In the genomic region with DNA sequence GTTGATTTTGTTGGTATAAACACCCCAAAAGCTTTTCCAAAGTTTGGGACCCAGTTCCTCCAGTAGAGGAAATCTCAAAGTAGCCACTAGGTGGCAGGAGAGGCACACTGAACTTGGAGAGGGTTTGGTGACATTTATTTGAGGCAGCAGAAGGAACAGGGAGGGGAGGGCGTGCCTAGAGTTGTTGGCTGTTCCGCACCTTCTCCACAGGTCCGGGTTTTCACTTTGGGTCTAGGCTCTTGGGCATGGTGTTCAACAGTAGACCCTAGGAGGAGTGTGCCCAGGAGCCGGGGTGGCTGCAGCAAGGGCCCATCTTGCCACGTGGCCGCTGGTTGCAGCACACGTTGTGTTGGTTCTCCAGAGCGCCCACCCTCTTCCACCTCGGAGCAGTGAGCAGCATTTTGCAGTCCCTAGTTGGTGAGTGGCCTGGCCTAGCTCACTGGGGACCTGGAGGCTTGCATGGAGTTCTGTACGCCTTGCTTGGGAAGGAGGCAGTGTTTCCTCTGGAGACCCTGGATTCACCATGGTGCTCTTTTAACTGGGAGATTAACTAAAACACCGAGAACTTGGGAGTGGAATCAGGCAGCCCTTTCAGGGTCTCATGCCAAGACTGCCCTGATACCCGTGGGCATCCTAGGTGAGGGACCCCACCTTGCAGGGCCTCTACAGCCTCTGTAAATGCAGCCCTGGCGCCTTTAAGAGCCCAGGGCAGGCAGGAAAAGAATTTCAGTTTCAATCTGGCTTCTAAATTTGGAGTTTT, we compare ENCODE assay signal across 8 cellular contexts. TPM values are rescaled to one million over a fixed set of nuclear protein-coding genes. Genes with fewer than 3 reads are reported as not detected.
DNase-seq lines count a peak whose midpoint lies in the region; ATAC-seq and TF ChIP-seq lines count a peak whose summit lies in the region.

No MANE protein-coding gene starts in this region.

- H3K4me3 ChIP-seq in IMR-90 (ENCODE audit: insufficient read depth, low read depth, low read length), result peak overlapping the region; percentile 2; the same call in 1 of the 2 replicates
- H3K4me3 ChIP-seq in OCI-LY7 (ENCODE audit: low read depth, low read length, poor library complexity, severe bottlenecking), result peak overlapping the region; percentile 64
- H3K4me3 ChIP-seq in esophagus (ENCODE audit: low read depth in 1 of 2, low read length in 2 of 2), result peak overlapping the region; percentile 40 to 44
- peak overlapping the region; percentile 62 to 66 for H3K4me3 ChIP-seq in mucosa of rectum (ENCODE audit: low read length in 2 of 2)

- H3K27ac ChIP-seq in IMR-90 (ENCODE audit: insufficient read depth, low read length) (peak overlapping the region; percentile 91), OCI-LY7 (ENCODE audit: low read depth, low read length, poor library complexity, severe bottlenecking) (peak overlapping the region; percentile 91), esophagus (ENCODE audit: low read depth in 2 of 2, low read length in 1 of 2) (peak overlapping the region; percentile 99 to 100), mucosa of rectum (ENCODE audit: low read depth in 2 of 2, low read length in 2 of 2) (peak overlapping the region; percentile 99)

- H2BK20ac ChIP-seq in IMR-90 (ENCODE audit: low read depth, low read length), result peak overlapping the region; percentile 100

- BruUV-seq in IMR-90 (replicated peaks; lab: Mats Ljungman, UMichigan) (no TSS peak), OCI-LY7 (replicated peaks; lab: Mats Ljungman, UMichigan) (no TSS peak)

- peaks cover 5 to 34% of the 10 kb centered on the region in 2 experiments; a peak in 3 of 4 replicates for H3K79me1 ChIP-seq in IMR-90 (ENCODE audit: low read depth in 1 of 2, low read length in 2 of 2)

- peak overlapping the region; percentile 98 for H2BK5ac ChIP-seq in IMR-90 (ENCODE audit: low read depth, low read length, poor library complexity, severe bottlenecking)

- peak overlapping the region; percentile 88 for H2AFZ ChIP-seq in IMR-90 (replicated peaks; ENCODE audit: low read length, poor library complexity)
- peak overlapping the region; percentile 36; the same call in 1 of the 2 replicates for H2AFZ ChIP-seq in OCI-LY7 (ENCODE audit: low read length)

- H4K20me1 ChIP-seq in IMR-90 (ENCODE audit: insufficient read depth, low read length) (no peaks in the 10 kb centered on the region; the same call in 1 of the 2 replicates), OCI-LY7 (ENCODE audit: insufficient read depth, low read length) (no peaks in the 10 kb centered on the region)

- intact Hi-C loops in IMR-90 (cut with micrococcal nuclease), result loop anchor here (1.0 to 5.0 kb wide), 4 partner anchors 195 to 643 kb away; no protein-coding TSS in a partner anchor
- intact Hi-C loops in OCI-LY7 (cut with micrococcal nuclease; ENCODE audit: unreplicated experiment), result loop anchor here (1.0 kb wide), 2 partner anchors 35 to 472 kb away; no protein-coding TSS in a partner anchor

- H2BK15ac ChIP-seq in IMR-90 (ENCODE audit: low read depth, low read length), result peak overlapping the region; percentile 92

- peak overlapping the region; percentile 100 for H3K14ac ChIP-seq in IMR-90 (replicated peaks; ENCODE audit: low read depth, low read length)

- peak overlapping the region; percentile 94 for H4K5ac ChIP-seq in IMR-90 (ENCODE audit: low read depth, low read length)

- ATAC-seq in GM18517 (IDR thresholded peaks at IDR 0.05; ENCODE audit: unreplicated experiment) (peak; percentile 50), IMR-90 (ENCODE audit: low read depth) (peak; percentile 50)

- H3K79me2 ChIP-seq in OCI-LY7 (ENCODE audit: insufficient read depth, low read depth, low read length), result no peaks in the 10 kb centered on the region; the same call in 1 of the 2 replicates

- POLR2A ChIA-PET in IMR-90 (lab: Charles Lee; ENCODE audit: unreplicated experiment) (interaction anchor here (0.5 to 2.6 kb wide), 13 partner anchors 8 to 486 kb away, joined by 3 to 17 read pairs (median 4); partner anchors contain the start of gene IER5L), OCI-LY7 (lab: Charles Lee) (interaction anchor here (0.5 to 2.0 kb wide), 4 partner anchors 9 to 453 kb away, joined by 3 to 7 read pairs (median 4); no protein-coding TSS in a partner anchor)

- dilution Hi-C loops in IMR-90 (cut with HindIII; ENCODE audit: low sequenced_read_pairs, unreplicated experiment), result no loop called here

- peak overlapping the region; percentile 100 for H2AK5ac ChIP-seq in IMR-90 (ENCODE audit: low read depth, low read length)

- H3K9me2 ChIP-seq in OCI-LY7 (ENCODE audit: insufficient read depth, low read length), result no peaks in the 10 kb centered on the region

- peak; percentile 93 for TF ChIP-seq CTCF in IMR-90 (conservative IDR thresholded peaks at IDR 0.05; ENCODE audit: low read depth, low read length)
- peak; percentile 97 for TF ChIP-seq CTCF in OCI-LY7 (conservative IDR thresholded peaks at IDR 0.05; ENCODE audit: low read length)

- H3K9me3 ChIP-seq in IMR-90 (ENCODE audit: control insufficient read depth, insufficient read depth, low read length), result no peaks in the 10 kb centered on the region
- no peaks in the 10 kb centered on the region for H3K9me3 ChIP-seq in OCI-LY7 (ENCODE audit: low read length)
- H3K9me3 ChIP-seq in esophagus (ENCODE audit: control insufficient read depth in 2 of 2, insufficient read depth in 1 of 2, low read depth in 1 of 2, low read length in 1 of 2), result no peaks in the 10 kb centered on the region
- no peaks in the 10 kb centered on the region for H3K9me3 ChIP-seq in mucosa of rectum (ENCODE audit: control insufficient read depth in 2 of 2, low read length in 2 of 2)

- TF ChIP-seq RAD21 in IMR-90 (IDR thresholded peaks at IDR 0.05; ENCODE audit: low read length), result peak; percentile 94

- WGBS in IMR-90 (ENCODE audit: extremely low coverage in 2 of 2, insufficient read length in 1 of 2), 2 experiments, result 3% methylated on average over 10 of the region's 13 CpGs; no CpG with 5 or more reads in 1 of the 2 experiments
- WGBS in esophagus, 2 donors, result 2% methylated on average over 13 of the region's 13 CpGs

- peak overlapping the region; percentile 100 for H3K23ac ChIP-seq in IMR-90 (ENCODE audit: low read depth, low read length)

- H4K8ac ChIP-seq in IMR-90 (ENCODE audit: low read depth in 2 of 2, low read length in 2 of 2), result peak overlapping the region; percentile 89 to 99

- H3K9ac ChIP-seq in IMR-90 (ENCODE audit: low read depth, low read length), result peak overlapping the region; percentile 84
- H3K9ac ChIP-seq in mucosa of rectum (ENCODE audit: low read depth in 1 of 2, low read length in 2 of 2), result peak overlapping the region; percentile 86 to 98

- DNase-seq in A172 (ENCODE audit: low spot score), result peak; percentile 92
- peak; percentile 84 for DNase-seq in IMR-90
- peak; percentile 87 for DNase-seq in OCI-LY7 (ENCODE audit: low spot score)
- DNase-seq in activated T-cell treated with anti-CD3 and anti-CD28 coated beads for 24 hours (ENCODE audit: low read depth), result peak; percentile 72
- peak; percentile 82 for DNase-seq in stimulated activated CD8-positive, alpha-beta memory T cell treated with anti-CD3 and anti-CD28 coated beads, Interleukin-4, amount 100 ng/mL, for 48 hours

- peak overlapping the region; percentile 100 for H2BK120ac ChIP-seq in IMR-90 (ENCODE audit: low read depth, low read length)

- peak overlapping the region; percentile 100 for H4K91ac ChIP-seq in IMR-90 (ENCODE audit: insufficient read depth, low read depth, low read length)

- TF ChIP-seq POLR2A in IMR-90 (IDR thresholded peaks at IDR 0.05; ENCODE audit: low read depth, low read length), result peak; percentile 24; the same call in 1 of the 2 replicates

- peak overlapping the region; percentile 100 for H2AK9ac ChIP-seq in IMR-90 (replicated peaks; ENCODE audit: low read depth, low read length, poor library complexity)

- H3K36me3 ChIP-seq in IMR-90 (ENCODE audit: control insufficient read depth, insufficient read depth, low read length) (peaks cover 24% of the 10 kb centered on the region), OCI-LY7 (ENCODE audit: insufficient read depth, low read length) (peaks cover 49% of the 10 kb centered on the region), esophagus (ENCODE audit: control insufficient read depth in 2 of 2, insufficient read depth in 2 of 2, low read length in 1 of 2) (peaks cover 2 to 34% of the 10 kb centered on the region in 2 donors), mucosa of rectum (ENCODE audit: control insufficient read depth in 2 of 2, insufficient read depth in 2 of 2, low read length in 2 of 2) (peaks cover 17 to 38% of the 10 kb centered on the region in 2 donors)

- H3K27me3 ChIP-seq in IMR-90 (ENCODE audit: control insufficient read depth, insufficient read depth, low read length) (no peaks in the 10 kb centered on the region), esophagus (ENCODE audit: control insufficient read depth in 1 of 2, insufficient read depth in 2 of 2, low read length in 2 of 2) (no peaks in the 10 kb centered on the region), mucosa of rectum (ENCODE audit: control insufficient read depth in 2 of 2, insufficient read depth in 2 of 2, low read length in 2 of 2) (no peaks in the 10 kb centered on the region)

- H3K9me1 ChIP-seq in IMR-90 (ENCODE audit: insufficient read depth, low read length), result peaks cover 8% of the 10 kb centered on the region

- H3K4me2 ChIP-seq in IMR-90 (ENCODE audit: low read depth, low read length) (peak overlapping the region; percentile 48), OCI-LY7 (ENCODE audit: low read length) (peak overlapping the region; percentile 98)

- CTCF ChIA-PET in IMR-90 (lab: Yijun Ruan, JAX), result interaction anchor here (0.7 to 3.1 kb wide), 9 partner anchors 8 to 481 kb away, joined by 3 to 21 read pairs (median 4); no protein-coding TSS in a partner anchor
- CTCF ChIA-PET in OCI-LY7 (lab: Charles Lee; ENCODE audit: unreplicated experiment), result interaction anchor here (0.6 to 1.6 kb wide), 7 partner anchors 8 to 485 kb away, joined by 3 to 9 read pairs (median 3); partner anchors contain the start of gene IER5L

- H3K56ac ChIP-seq in IMR-90 (ENCODE audit: extremely low read depth, insufficient read depth, low read length), result peak overlapping the region; percentile 99

- in situ Hi-C loops in IMR-90 (cut with MboI; ENCODE audit: low sequenced_read_pairs), result no loop called here

- H3K4me1 ChIP-seq in IMR-90 (ENCODE audit: control insufficient read depth, insufficient read depth, low read length), result peaks cover 49% of the 10 kb centered on the region
- peaks cover 53% of the 10 kb centered on the region for H3K4me1 ChIP-seq in OCI-LY7 (ENCODE audit: insufficient read depth, low read length, poor library complexity, severe bottlenecking)
- H3K4me1 ChIP-seq in esophagus (ENCODE audit: control insufficient read depth in 2 of 2, insufficient read depth in 2 of 2, low read length in 1 of 2), result peaks cover 13 to 24% of the 10 kb centered on the region in 2 donors
- peaks cover 40 to 50% of the 10 kb centered on the region in 2 donors for H3K4me1 ChIP-seq in mucosa of rectum (ENCODE audit: control insufficient read depth in 2 of 2, insufficient read depth in 2 of 2, low read length in 2 of 2)

- peak overlapping the region; percentile 91 for H3K18ac ChIP-seq in IMR-90 (ENCODE audit: low read depth, low read length)

- peak overlapping the region; percentile 100 for H3K4ac ChIP-seq in IMR-90 (ENCODE audit: low read depth, low read length)

RNA-seq across cellular contexts. Expression of gene PTPA, which starts 28.2 kb away (rescaled TPM):
- 150 and 174 TPM in 2 replicates for total RNA-seq in A172 (2014; rRNA removed; shearing (Covaris generic))
- total RNA-seq in IMR-90 (2012; rRNA removed) (93.6 and 124 TPM in 2 replicates), OCI-LY7 (2022) (95.8 and 111 TPM in 2 replicates)
- polyA plus RNA-seq in IMR-90 (2012; rRNA removed) (141 and 149 TPM in 2 replicates), esophagus (100 to 1,000 TPM in 1 of 2 donors, 10 to 100 TPM in 1; 80.0 to 126 TPM)
- 88.4 and 129 TPM in 2 replicates for polyA plus RNA-seq in IMR-90 (2012; cell fraction: cytosol; rRNA removed)
- 78.9 and 134 TPM in 2 replicates for polyA plus RNA-seq in IMR-90 (2012; cell fraction: nucleus; rRNA removed; ENCODE audit: low replicate concordance)
- 106 and 109 TPM in 2 replicates for total RNA-seq in OCI-LY7 (2014; rRNA removed; shearing (Covaris generic))

RNA-seq across cellular contexts. Expression of gene CRAT, which starts 28.8 kb away (rescaled TPM):
- total RNA-seq in A172 (2014; rRNA removed; shearing (Covaris generic)), result 52.7 and 69.4 TPM in 2 replicates
- total RNA-seq in IMR-90 (2012; rRNA removed) (18.8 and 19.7 TPM in 2 replicates), OCI-LY7 (2022) (5.3 and 6.5 TPM in 2 replicates)
- polyA plus RNA-seq in IMR-90 (2012; rRNA removed) (41.6 and 44.2 TPM in 2 replicates), esophagus (10 to 100 TPM; 26.6 to 36.7 TPM)
- 27.4 and 55.2 TPM in 2 replicates for polyA plus RNA-seq in IMR-90 (2012; cell fraction: cytosol; rRNA removed)
- polyA plus RNA-seq in IMR-90 (2012; cell fraction: nucleus; rRNA removed; ENCODE audit: low replicate concordance), result 55.4 and 116 TPM in 2 replicates
- total RNA-seq in OCI-LY7 (2014; rRNA removed; shearing (Covaris generic)), result 0.26 and 1.8 TPM in 2 replicates

RNA-seq across cellular contexts. Expression of gene IER5L, which starts 38.6 kb away (rescaled TPM):
- 53.3 and 55.8 TPM in 2 replicates for total RNA-seq in A172 (2014; rRNA removed; shearing (Covaris generic))
- total RNA-seq in IMR-90 (2012; rRNA removed) (12.5 and 14.4 TPM in 2 replicates), OCI-LY7 (2022) (2.8 and 3.4 TPM in 2 replicates)
- polyA plus RNA-seq in IMR-90 (2012; rRNA removed) (13.4 and 21.0 TPM in 2 replicates), esophagus (1 to 10 TPM; 5.4 to 8.4 TPM)
- polyA plus RNA-seq in IMR-90 (2012; cell fraction: cytosol; rRNA removed), result 12.4 and 35.8 TPM in 2 replicates
- polyA plus RNA-seq in IMR-90 (2012; cell fraction: nucleus; rRNA removed; ENCODE audit: low replicate concordance), result 13.1 and 28.4 TPM in 2 replicates
- total RNA-seq in OCI-LY7 (2014; rRNA removed; shearing (Covaris generic)), result 16.9 and 21.2 TPM in 2 replicates

RNA-seq across cellular contexts. Expression of gene DOLPP1, which starts 58.5 kb away (rescaled TPM):
- total RNA-seq in A172 (2014; rRNA removed; shearing (Covaris generic)), result 20.4 and 22.1 TPM in 2 replicates
- total RNA-seq in IMR-90 (2012; rRNA removed) (6.7 and 7.0 TPM in 2 replicates), OCI-LY7 (2022) (13.5 and 16.9 TPM in 2 replicates)
- polyA plus RNA-seq in IMR-90 (2012; rRNA removed) (16.5 and 17.1 TPM in 2 replicates), esophagus (10 to 100 TPM; 11.4 to 16.5 TPM)
- 15.2 and 19.2 TPM in 2 replicates for polyA plus RNA-seq in IMR-90 (2012; cell fraction: cytosol; rRNA removed)
- polyA plus RNA-seq in IMR-90 (2012; cell fraction: nucleus; rRNA removed; ENCODE audit: low replicate concordance), result 8.7 and 13.8 TPM in 2 replicates
- total RNA-seq in OCI-LY7 (2014; rRNA removed; shearing (Covaris generic)), result 15.1 and 16.9 TPM in 2 replicates

Comparison
In these comparisons a context has a peak if more than half of its experiments do, and no peak if none do; other contexts are left out.
1. Peak in every context shown above with its lines: DNase-seq, ATAC-seq, H3K4me3 ChIP-seq and H3K27ac ChIP-seq.
2. H3K4me3 ChIP-seq: peak in every context shown above with its lines; median percentile 64 in OCI-LY7; 64 in mucosa of rectum; 42 in esophagus; 2 in IMR-90.